In genomic region chr17:81993726-81994592, GRCh38 we compare ENCODE assay signal across 1 cellular context.
TF ChIP-seq lines count a peak whose summit lies in the region.

No MANE protein-coding gene starts in this region.

TF ChIP-seq in HepG2, 621 proteins besides CTCF, POLR2A, EP300 and RAD21 (continued from another document and continues in another):
- TF ChIP-seq RBM22 (optimal IDR thresholded peaks at IDR 0.05; ENCODE audit: low read length), result peak; percentile 88
- TF ChIP-seq ZZZ3 (CRISPR knock-in tag; IDR thresholded peaks at IDR 0.05; ENCODE audit: borderline replicate concordance), result no peak
- peak; percentile 41; the same call in 1 of the 2 replicates for TF ChIP-seq ZBTB26 (CRISPR knock-in tag; IDR thresholded peaks at IDR 0.05; ENCODE audit: borderline replicate concordance)
- TF ChIP-seq TRAFD1 (CRISPR knock-in tag; IDR thresholded peaks at IDR 0.05; ENCODE audit: borderline replicate concordance), result peak; percentile 6; the same call in 1 of the 2 replicates
- TF ChIP-seq SPEN (CRISPR knock-in tag; IDR thresholded peaks at IDR 0.05; ENCODE audit: low read depth), result peak; percentile 77
- TF ChIP-seq HOXA5 (CRISPR knock-in tag; IDR thresholded peaks at IDR 0.05), result peak; percentile 55
- TF ChIP-seq ZMYM4 (CRISPR knock-in tag; IDR thresholded peaks at IDR 0.05), result peak; percentile 39; the same call in 1 of the 2 replicates
- no peak for TF ChIP-seq IRF1 (CRISPR knock-in tag; IDR thresholded peaks at IDR 0.05; ENCODE audit: low read depth)
- TF ChIP-seq MYPOP (CRISPR knock-in tag; IDR thresholded peaks at IDR 0.05), result 0 out of 2 replicates have a peak, but pooled peaks have one; percentile 9
- TF ChIP-seq ZNF20 (CRISPR knock-in tag; IDR thresholded peaks at IDR 0.05), result no peak
- peak; percentile 80; the same call in 1 of the 2 replicates for TF ChIP-seq ZFP36L1 (CRISPR knock-in tag; IDR thresholded peaks at IDR 0.05)
- no peak; the same call in 1 of the 2 replicates for TF ChIP-seq ZFP41 (CRISPR knock-in tag; IDR thresholded peaks at IDR 0.05; ENCODE audit: borderline replicate concordance)
- TF ChIP-seq ZNF550 (CRISPR knock-in tag; IDR thresholded peaks at IDR 0.05; ENCODE audit: borderline replicate concordance), result peak; percentile 92; the same call in 1 of the 2 replicates
- TF ChIP-seq TIGD3 (CRISPR knock-in tag; IDR thresholded peaks at IDR 0.05; ENCODE audit: borderline replicate concordance), result 0 out of 2 replicates have a peak, but pooled peaks have one; percentile 17
- TF ChIP-seq SOX6 (IDR thresholded peaks at IDR 0.05), result no peak
- TF ChIP-seq SOX6 (CRISPR knock-in tag; IDR thresholded peaks at IDR 0.05), result peak; percentile 6; the same call in 1 of the 2 replicates
- TF ChIP-seq EHMT2 (IDR thresholded peaks at IDR 0.05; ENCODE audit: borderline replicate concordance, low read depth, low read length), result no peak
- no peak for TF ChIP-seq MIER3 (CRISPR knock-in tag; IDR thresholded peaks at IDR 0.05; ENCODE audit: borderline replicate concordance)
- peak; percentile 52; the same call in 1 of the 2 replicates for TF ChIP-seq PHF20 (CRISPR knock-in tag; IDR thresholded peaks at IDR 0.05)
- TF ChIP-seq THAP8 (CRISPR knock-in tag; IDR thresholded peaks at IDR 0.05; ENCODE audit: borderline replicate concordance), result no peak
- TF ChIP-seq ZFP82 (CRISPR knock-in tag; IDR thresholded peaks at IDR 0.05; ENCODE audit: borderline replicate concordance), result no peak
- TF ChIP-seq HOXA3 (CRISPR knock-in tag; IDR thresholded peaks at IDR 0.05), result peak; percentile 46; the same call in 1 of the 2 replicates
- TF ChIP-seq ZNF713 (CRISPR knock-in tag; IDR thresholded peaks at IDR 0.05), result no peak; the same call in 1 of the 2 replicates
- 0 out of 2 replicates have a peak, but pooled peaks have one; percentile 6 for TF ChIP-seq RARA (CRISPR knock-in tag; IDR thresholded peaks at IDR 0.05)
- no peak for TF ChIP-seq ZNF253 (CRISPR knock-in tag; IDR thresholded peaks at IDR 0.05; ENCODE audit: borderline replicate concordance)
- TF ChIP-seq ATF6 (CRISPR knock-in tag; conservative IDR thresholded peaks at IDR 0.05), result no peak
- 0 out of 2 replicates have a peak, but pooled peaks have one; percentile 6 for TF ChIP-seq SNAI1 (CRISPR knock-in tag; IDR thresholded peaks at IDR 0.05; ENCODE audit: borderline replicate concordance)
- TF ChIP-seq ZXDC (CRISPR knock-in tag; IDR thresholded peaks at IDR 0.05), result peak; percentile 70; the same call in 1 of the 2 replicates
- TF ChIP-seq KAT8 (CRISPR knock-in tag; IDR thresholded peaks at IDR 0.05), result peak; percentile 39; the same call in 1 of the 2 replicates
- TF ChIP-seq DBP (CRISPR knock-in tag; IDR thresholded peaks at IDR 0.05; ENCODE audit: not compliant biosample characterization), result peak; percentile 21
- peak; percentile 56 for TF ChIP-seq CEBPG (CRISPR knock-in tag; IDR thresholded peaks at IDR 0.05)
- TF ChIP-seq ZMYM3 (CRISPR knock-in tag; IDR thresholded peaks at IDR 0.05), result no peak
- 0 out of 2 replicates have a peak, but pooled peaks have one; percentile 81 for TF ChIP-seq KLF13 (CRISPR knock-in tag; IDR thresholded peaks at IDR 0.05)
- TF ChIP-seq SP1 (IDR thresholded peaks at IDR 0.05), result no peak
- no peak for TF ChIP-seq SP1 (CRISPR knock-in tag; IDR thresholded peaks at IDR 0.05)
- peak; percentile 47; the same call in 1 of the 2 replicates for TF ChIP-seq ATF2 (CRISPR knock-in tag; IDR thresholded peaks at IDR 0.05)
- TF ChIP-seq ZNF543 (CRISPR knock-in tag; IDR thresholded peaks at IDR 0.05), result no peak
- TF ChIP-seq GPN1 (CRISPR knock-in tag; IDR thresholded peaks at IDR 0.05; ENCODE audit: borderline replicate concordance), result no peak
- TF ChIP-seq ZSCAN21 (CRISPR knock-in tag; IDR thresholded peaks at IDR 0.05; ENCODE audit: borderline replicate concordance), result peak; percentile 70
- TF ChIP-seq TFAP4 (IDR thresholded peaks at IDR 0.05; ENCODE audit: borderline replicate concordance, low read depth), result peak; percentile 15; the same call in 1 of the 2 replicates
- peak; percentile 47; the same call in 1 of the 2 replicates for TF ChIP-seq ARNT2 (CRISPR knock-in tag; IDR thresholded peaks at IDR 0.05; ENCODE audit: low read depth)
- peak; percentile 12; the same call in 1 of the 2 replicates for TF ChIP-seq ZNF281 (CRISPR knock-in tag; IDR thresholded peaks at IDR 0.05; ENCODE audit: borderline replicate concordance)
- no peak for TF ChIP-seq GLI4 (CRISPR knock-in tag; IDR thresholded peaks at IDR 0.05; ENCODE audit: borderline replicate concordance)
